In the genomic region with DNA sequence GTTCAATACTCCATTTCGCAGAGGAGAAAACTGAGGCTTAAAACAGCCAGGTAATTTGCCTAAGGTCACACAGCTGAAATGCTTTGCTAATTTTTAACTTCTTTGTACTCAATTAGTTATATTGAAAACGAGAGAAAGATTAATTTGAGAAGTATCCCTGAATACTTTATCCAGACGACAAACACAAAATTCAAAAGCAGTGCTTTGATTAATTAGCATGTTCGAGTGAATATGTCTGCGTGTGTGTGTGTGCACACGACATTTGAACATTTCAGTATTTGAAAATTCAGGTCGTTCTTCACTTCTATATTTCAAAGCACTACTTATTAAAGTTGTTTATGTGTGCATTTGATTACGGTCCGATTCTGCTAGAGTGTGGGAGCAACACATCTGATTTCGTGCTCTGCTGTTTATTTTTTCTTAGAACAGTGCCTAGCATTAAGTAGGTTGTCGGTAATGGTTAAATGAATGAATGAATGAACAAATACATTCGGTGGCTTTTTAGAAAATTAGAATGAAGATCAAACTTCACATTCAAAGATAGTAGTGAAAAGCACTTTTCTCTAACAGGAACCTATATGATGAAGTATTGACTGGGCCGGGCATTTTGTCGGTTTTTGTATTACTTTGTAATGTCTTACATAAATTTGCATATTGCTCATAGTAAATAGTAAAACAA, we compare ENCODE assay signal across 8 cellular contexts. TPM values are rescaled to one million over a fixed set of nuclear protein-coding genes. Genes with fewer than 3 reads are reported as not detected.
DNase-seq lines count a peak whose midpoint lies in the region; ATAC-seq, FAIRE-seq and TF ChIP-seq lines count a peak whose summit lies in the region.

No MANE protein-coding gene starts in this region.

- H3K4me3 Mint-ChIP-seq in activated CD4-positive, alpha-beta memory T cell treated with anti-CD3 and anti-CD28 coated beads, Interleukin-2, amount 10 ng/mL, durations not matched to agents 7 days and 5 days = peak overlapping the region; percentile 89
- peak overlapping the region; percentile 99 for H3K4me3 Mint-ChIP-seq in type B pancreatic cell

- peak overlapping the region; percentile 92 for H3K27ac Mint-ChIP-seq in activated CD4-positive, alpha-beta memory T cell treated with anti-CD3 and anti-CD28 coated beads, Interleukin-2, amount 10 ng/mL, durations not matched to agents 7 days and 5 days
- peak overlapping the region; percentile 99 for H3K27ac Mint-ChIP-seq in type B pancreatic cell

- ATAC-seq in GM21737 (IDR thresholded peaks at IDR 0.05; ENCODE audit: unreplicated experiment) = no peak

- H2AFZ ChIP-seq in keratinocyte (ENCODE audit: control insufficient read depth, low read length) = peak overlapping the region; percentile 93

- H3K36me3 ChIP-seq in cardiac muscle cell = no peaks in the 10 kb centered on the region
- H3K36me3 ChIP-seq in keratinocyte (ENCODE audit: control insufficient read depth in 2 of 2, extremely low read depth in 1 of 2, insufficient read depth in 2 of 2, low read length in 2 of 2) = peaks cover 1 to 33% of the 10 kb centered on the region in 2 experiments

- H3K9me3 ChIP-seq in cardiac muscle cell (ENCODE audit: low read depth) = no peaks in the 10 kb centered on the region
- no peaks in the 10 kb centered on the region for H3K9me3 ChIP-seq in keratinocyte (ENCODE audit: control insufficient read depth, low read depth, low read length)

- H3K9ac ChIP-seq in keratinocyte (ENCODE audit: control insufficient read depth, extremely low read depth, insufficient read depth, low read length) = peak overlapping the region; percentile 99

- H3K27me3 ChIP-seq in cardiac muscle cell (no peaks in the 10 kb centered on the region), keratinocyte (ENCODE audit: control insufficient read depth, extremely low read depth, insufficient read depth, low read length) (no peaks in the 10 kb centered on the region)

- peak overlapping the region; percentile 91 for H3K27ac ChIP-seq in cardiac muscle cell
- H3K27ac ChIP-seq in keratinocyte (ENCODE audit: control insufficient read depth, insufficient read depth, low read length) = peak overlapping the region; percentile 92

- H3K27me3 Mint-ChIP-seq in activated CD4-positive, alpha-beta memory T cell treated with anti-CD3 and anti-CD28 coated beads, Interleukin-2, amount 10 ng/mL, durations not matched to agents 7 days and 5 days = no peaks in the 10 kb centered on the region
- peaks cover 5% of the 10 kb centered on the region for H3K27me3 Mint-ChIP-seq in type B pancreatic cell

- H3K4me1 ChIP-seq in cardiac muscle cell (ENCODE audit: low read depth) = peaks cover 6% of the 10 kb centered on the region
- peaks cover 24% of the 10 kb centered on the region for H3K4me1 ChIP-seq in keratinocyte (ENCODE audit: control insufficient read depth, extremely low read depth, insufficient read depth, low read length)

- CTCF ChIA-PET in activated CD4-positive, alpha-beta memory T cell treated with anti-CD3 and anti-CD28 coated beads, Interleukin-2, amount 10 ng/mL, durations not matched to agents 7 days and 5 days (lab: Charles Lee) = interaction anchor here (1.2 to 5.1 kb wide), 3 partner anchors 9 to 89 kb away, joined by 3 to 116 read pairs (median 18); a partner anchor contains a TSS

- intact Hi-C loops in cardiac septum (cut with DNase I) = loop anchor here (5.0 kb wide), 2 partner anchors 87 to 142 kb away; a partner anchor contains a TSS

- H3K4me1 Mint-ChIP-seq in activated CD4-positive, alpha-beta memory T cell treated with anti-CD3 and anti-CD28 coated beads, Interleukin-2, amount 10 ng/mL, durations not matched to agents 7 days and 5 days = peaks cover 44% of the 10 kb centered on the region
- peaks cover 24% of the 10 kb centered on the region for H3K4me1 Mint-ChIP-seq in type B pancreatic cell (ENCODE audit: unreplicated experiment)

- H3K36me3 Mint-ChIP-seq in activated CD4-positive, alpha-beta memory T cell treated with anti-CD3 and anti-CD28 coated beads, Interleukin-2, amount 10 ng/mL, durations not matched to agents 7 days and 5 days (ENCODE audit: low read depth) = peaks cover 49% of the 10 kb centered on the region
- H3K36me3 Mint-ChIP-seq in type B pancreatic cell = peaks cover 24% of the 10 kb centered on the region

- peaks cover 6% of the 10 kb centered on the region for H3K9me3 Mint-ChIP-seq in activated CD4-positive, alpha-beta memory T cell treated with anti-CD3 and anti-CD28 coated beads, Interleukin-2, amount 10 ng/mL, durations not matched to agents 7 days and 5 days
- no peaks in the 10 kb centered on the region for H3K9me3 Mint-ChIP-seq in type B pancreatic cell

- peaks cover 20% of the 10 kb centered on the region for H4K20me1 ChIP-seq in keratinocyte (ENCODE audit: control insufficient read depth, extremely low read depth, insufficient read depth, low read length)

- peaks cover 41% of the 10 kb centered on the region for H3K79me2 ChIP-seq in keratinocyte (ENCODE audit: control insufficient read depth, insufficient read depth, low read length)

- TF ChIP-seq CTCF in cardiac muscle cell (IDR thresholded peaks at IDR 0.05; ENCODE audit: low read depth, low read length) (no peak), keratinocyte (optimal IDR thresholded peaks at IDR 0.05 in 1 of 3, IDR thresholded peaks at IDR 0.05 in 1 of 3, conservative IDR thresholded peaks at IDR 0.05 in 1 of 3; ENCODE audit: extremely low read depth in 1 of 3, insufficient read depth in 2 of 3, low read length in 3 of 3) (no peak), type B pancreatic cell (conservative IDR thresholded peaks at IDR 0.05) (no peak)

- H3K4me3 ChIP-seq in cardiac muscle cell (peak overlapping the region; percentile 59), keratinocyte (ENCODE audit: control insufficient read depth in 2 of 3, extremely low read depth in 1 of 3, insufficient read depth in 2 of 3, low read depth in 1 of 3, low read length in 3 of 3) (peak overlapping the region; percentile 46 to 82 (median 76))

- DNase-seq in cardiac muscle cell (ENCODE audit: low read depth in 1 of 2, low spot score in 1 of 2) (no peak), cardiac septum (ENCODE audit: low spot score) (no peak), keratinocyte (ENCODE audit: low read depth, low spot score) (no peak), type B pancreatic cell (ENCODE audit: extremely low spot score, unreplicated experiment) (no peak), mesenteric fat pad (ENCODE audit: low spot score) (no peak)
- no peak for DNase-seq in activated CD4-positive, alpha-beta memory T cell treated with anti-CD3 and anti-CD28 coated beads, Interleukin-2, amount 10 ng/mL, durations not matched to agents 7 days and 5 days
- no peak for DNase-seq in activated CD4-positive, alpha-beta T cell treated with anti-CD3 and anti-CD28 coated beads, Interleukin-2, amount 50 U/mL, for 1 hour

- peak overlapping the region; percentile 96 for H3K4me2 ChIP-seq in keratinocyte (ENCODE audit: control insufficient read depth, extremely low read depth, insufficient read depth, low read depth, low read length)

- dilution Hi-C loops in keratinocyte (cut with MboI; ENCODE audit: extremely low pct_ligation_motif_present, low sequenced_read_pairs) = no loop called here

- POLR2A ChIA-PET in activated CD4-positive, alpha-beta memory T cell treated with anti-CD3 and anti-CD28 coated beads, Interleukin-2, amount 10 ng/mL, durations not matched to agents 7 days and 5 days (lab: Charles Lee) = interaction anchor here (0.9 to 10.9 kb wide), 25 partner anchors 10 to 1476 kb away, joined by 3 to 1187 read pairs (median 9); a partner anchor contains a TSS

- H3K9me1 ChIP-seq in keratinocyte (ENCODE audit: control insufficient read depth, extremely low read depth, insufficient read depth, low read length) = peaks cover 2% of the 10 kb centered on the region

- FAIRE-seq in keratinocyte (lab: Jason Lieb, UNC) = no peak

RNA-seq across cellular contexts. Expression of a gene that starts 36.9 kb away (rescaled TPM):
- total RNA-seq in cardiac muscle cell (28.5 and 40.7 TPM in 2 replicates), cardiac septum (73.1 TPM), type B pancreatic cell (ENCODE audit: low replicate concordance) (116 and 117 TPM in 2 replicates), mesenteric fat pad (98.4 TPM)
- polyA plus RNA-seq in cardiac muscle cell (45.9 and 48.8 TPM in 2 replicates), keratinocyte (20.3 to 56.8 TPM (median 22.6 TPM) in 3 replicates)
- 100 to 1,000 TPM in 1 of 2 experiments, 10 to 100 TPM in 1; 100.0 to 101 TPM for total RNA-seq in activated CD4-positive, alpha-beta memory T cell treated with anti-CD3 and anti-CD28 coated beads, Interleukin-2, amount 10 ng/mL, durations not matched to agents 7 days and 5 days
- polyA plus RNA-seq in keratinocyte (2011; ENCODE audit: low read depth) = 155 TPM
- 28.7 and 54.7 TPM in 2 replicates for polyA plus RNA-seq in keratinocyte (2011; cell fraction: cytosol; rRNA removed)
- 54.3 and 69.9 TPM in 2 replicates for polyA plus RNA-seq in keratinocyte (2011; cell fraction: nucleus; rRNA removed)
- 75.2 and 130 TPM in 2 replicates for polyA plus RNA-seq in keratinocyte (2012; ENCODE audit: low replicate concordance)
- 11.7 to 59.2 TPM (median 22.3 TPM) in 3 replicates for polyA minus RNA-seq in keratinocyte
- 20.0 TPM for polyA minus RNA-seq in keratinocyte (2011; cell fraction: cytosol; rRNA and poly(A)+ RNA removed)
- polyA minus RNA-seq in keratinocyte (2011; cell fraction: nucleus; rRNA and poly(A)+ RNA removed) = 21.3 and 48.4 TPM in 2 replicates
